ENCODE assay signal across 3 cellular contexts in the genomic region with DNA sequence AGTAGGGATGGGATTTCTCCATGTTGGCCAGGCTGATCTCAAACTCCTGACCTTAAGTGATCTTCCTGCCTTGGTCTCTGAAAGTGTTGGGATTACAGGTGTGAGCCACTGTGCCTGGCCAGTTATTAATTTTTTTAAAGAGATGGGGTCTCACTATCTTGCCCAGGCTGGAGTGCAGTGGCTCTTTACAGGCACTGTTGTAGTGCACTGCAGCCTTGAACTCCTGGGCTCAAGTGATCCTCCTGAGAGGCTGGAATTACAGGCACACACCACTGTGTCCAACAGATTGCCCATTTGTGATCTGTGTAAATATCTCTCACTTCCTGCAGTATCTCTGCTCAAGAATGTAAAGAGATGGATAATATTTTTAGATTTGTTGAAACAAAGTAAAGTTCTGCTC.
TF ChIP-seq lines count a peak whose summit lies in the region.

No MANE protein-coding gene starts in this region.

TF ChIP-seq in HepG2, 621 proteins besides CTCF, POLR2A, EP300 and RAD21:
- no peak for TF ChIP-seq ATM (IDR thresholded peaks at IDR 0.05; ENCODE audit: borderline replicate concordance)
- TF ChIP-seq ZNF121 (CRISPR knock-in tag; IDR thresholded peaks at IDR 0.05), result peak; percentile 96

TF ChIP-seq in HEK293, 187 proteins besides CTCF, POLR2A, EP300 and RAD21:
- TF ChIP-seq, protein P1, sequence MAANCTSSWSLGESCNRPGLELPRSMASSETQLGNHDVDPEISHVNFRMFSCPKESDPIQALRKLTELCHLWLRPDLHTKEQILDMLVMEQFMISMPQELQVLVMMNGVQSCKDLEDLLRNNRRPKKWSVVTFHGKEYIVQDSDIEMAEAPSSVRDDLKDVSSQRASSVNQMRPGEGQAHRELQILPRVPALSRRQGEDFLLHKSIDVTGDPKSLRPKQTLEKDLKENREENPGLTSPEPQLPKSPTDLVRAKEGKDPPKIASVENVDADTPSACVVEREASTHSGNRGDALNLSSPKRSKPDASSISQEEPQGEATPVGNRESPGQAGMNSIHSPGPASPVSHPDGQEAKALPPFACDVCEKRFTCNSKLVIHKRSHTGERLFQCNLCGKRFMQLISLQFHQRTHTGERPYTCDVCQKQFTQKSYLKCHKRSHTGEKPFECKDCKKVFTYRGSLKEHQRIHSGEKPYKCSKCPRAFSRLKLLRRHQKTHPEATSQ (tag by site-specific recombination; IDR thresholded peaks at IDR 0.05), result no peak
- peak; percentile 85 for TF ChIP-seq ZNF121 (tag by site-specific recombination; IDR thresholded peaks at IDR 0.05)

TF ChIP-seq in K562, 482 proteins besides CTCF, POLR2A, EP300 and RAD21:
- TF ChIP-seq ZFP1 (CRISPR knock-in tag; IDR thresholded peaks at IDR 0.05) (no peak), ZNF121 (CRISPR knock-in tag; conservative IDR thresholded peaks at IDR 0.05) (peak; percentile 69; the same call in 1 of the 2 replicates)
